In the genomic region with DNA sequence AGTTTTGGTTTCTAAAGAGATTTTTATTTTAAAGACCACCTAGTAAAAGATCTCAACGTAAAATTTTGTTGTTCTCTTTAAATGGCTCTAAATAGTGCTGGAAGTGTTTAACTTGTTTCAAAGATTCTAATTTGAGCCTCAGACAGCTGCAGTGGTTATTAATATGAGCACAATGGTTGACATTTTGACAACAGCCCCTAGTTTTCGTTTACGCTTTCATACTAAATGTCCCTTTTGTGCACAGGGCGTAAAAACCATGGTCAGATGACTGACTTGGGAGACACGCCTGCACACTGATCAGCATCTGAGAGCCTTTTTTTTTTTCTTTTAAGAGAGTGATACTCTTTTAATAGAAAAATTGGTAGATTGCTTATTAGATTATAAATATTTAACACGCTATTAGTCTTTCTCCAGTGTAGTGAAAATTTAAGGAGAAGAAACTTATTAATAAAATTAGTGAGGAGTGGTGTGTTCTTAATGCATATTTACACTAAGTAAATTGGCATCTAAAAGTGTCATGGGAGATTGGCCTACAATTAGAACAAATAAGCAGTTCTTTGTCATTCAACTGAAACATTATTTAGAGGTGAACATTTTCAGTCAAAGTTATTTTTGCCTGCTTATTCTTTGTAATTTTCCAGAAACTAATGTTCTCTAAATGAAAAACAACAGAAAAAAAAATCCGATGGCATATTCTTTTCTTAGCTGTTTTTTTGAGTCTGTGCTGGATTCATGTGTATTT, we compare ENCODE assay signal across 12 cellular contexts.
DNase-seq lines count a peak whose midpoint lies in the region; ATAC-seq and TF ChIP-seq lines count a peak whose summit lies in the region.
"Had no signal": no experiment of that assay in that cellular context is flagged by ENCODE, and none has a peak within 500 bp of the region (broad histone marks: within the 10 kb centered on the region; RNA-seq: fewer than 3 reads in every experiment).

No MANE protein-coding gene starts in this region.

- DNase-seq in NCI-H1930 (lab: John Stamatoyannopoulos, UW) = peak; percentile 63 to 86
- peak; percentile 96 for DNase-seq in pons (ENCODE audit: low spot score)
- DNase-seq in AG08395 (ENCODE audit: low spot score) = no peak
- DNase-seq in DMS114 treated with DMSO at 0.1 percent for 48 hours (lab: John Stamatoyannopoulos, UW; ENCODE audit: unreplicated experiment) = no peak
- DNase-seq in SW 1271 (lab: John Stamatoyannopoulos, UW) = no peak
- DNase-seq in natural killer cell = no peak
- DNase-seq: DMS 273 treated with DMSO at 0.1 percent for 48 hours, NCI-H1694, SHP77 had no signal

- no peak overlapping the region for H3K4me3 Mint-ChIP-seq in natural killer cell
- H3K4me3 Mint-ChIP-seq: activated naive CD8-positive, alpha-beta T cell had no signal

- no peaks in the 10 kb centered on the region for H3K27me3 Mint-ChIP-seq in natural killer cell (ENCODE audit: low read depth in 2 of 2)

- no peaks in the 10 kb centered on the region for H3K4me1 Mint-ChIP-seq in natural killer cell

- TF ChIP-seq CTCF in natural killer cell (IDR thresholded peaks at IDR 0.05) = no peak

- no peak overlapping the region for H3K27ac Mint-ChIP-seq in natural killer cell
- H3K27ac Mint-ChIP-seq: activated naive CD8-positive, alpha-beta T cell had no signal

- no peaks in the 10 kb centered on the region for H3K36me3 Mint-ChIP-seq in natural killer cell

- ATAC-seq in GM18519 (IDR thresholded peaks at IDR 0.05; ENCODE audit: low FRiP score, unreplicated experiment) (peak; percentile 92), GM21786 (IDR thresholded peaks at IDR 0.05; ENCODE audit: unreplicated experiment) (peak; percentile 75), natural killer cell (no peak)

- intact Hi-C loops in natural killer cell (cut with micrococcal nuclease) = no loop called here

- peaks cover 5 to 11% of the 10 kb centered on the region in 2 donors for H3K9me3 Mint-ChIP-seq in natural killer cell

Comparison
In these comparisons a context has a peak if more than half of its experiments do, and no peak if none do; other contexts are left out.
1. ATAC-seq: peak in GM18519 (single experiment) and GM21786 (single experiment); none in natural killer cell (0 of 3).
2. DNase-seq: peak in NCI-H1930 (2 of 2) and pons (single experiment); none in AG08395 (single experiment), DMS114 treated with DMSO at 0.1 percent for 48 hours (single experiment), SW 1271 (0 of 2) and natural killer cell (single experiment).